ENCODE assay signal across 8 cellular contexts in the genomic region with DNA sequence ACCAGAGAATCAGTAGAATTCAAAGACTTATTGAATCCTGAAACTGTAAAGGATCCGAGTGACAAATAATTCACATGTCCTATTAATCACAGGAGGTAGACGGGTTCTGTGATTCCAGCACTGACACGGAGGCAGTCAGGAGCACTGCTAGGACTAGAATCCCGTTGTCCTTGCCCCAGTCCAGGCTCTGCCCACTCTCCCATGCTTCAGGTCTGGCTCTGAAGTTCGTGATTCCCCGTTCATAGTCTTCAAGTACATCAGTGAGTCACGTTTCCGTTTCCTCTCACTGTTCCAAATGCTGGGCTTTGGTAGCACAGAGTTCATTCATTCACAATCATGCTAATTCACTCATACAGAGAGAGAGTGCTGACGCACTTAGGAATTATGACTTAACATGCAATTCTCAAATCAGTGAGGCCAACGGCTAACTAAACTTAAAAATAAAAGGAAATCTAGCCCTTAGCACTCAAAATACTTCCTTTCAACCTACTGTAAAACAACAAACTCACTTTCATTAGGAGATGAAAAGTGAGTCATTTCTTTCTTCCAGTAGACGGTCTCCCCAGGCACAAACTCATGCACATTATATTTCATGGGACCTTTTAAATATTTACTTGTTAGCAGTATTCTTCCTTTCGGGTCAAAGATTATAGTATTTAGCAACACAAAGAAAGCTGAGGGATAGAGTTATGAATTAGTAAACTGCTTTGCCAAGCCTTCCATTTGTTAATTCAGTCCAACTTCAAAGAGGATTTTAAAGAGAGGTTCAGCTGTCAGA.
DNase-seq lines count a peak whose midpoint lies in the region; ATAC-seq, FAIRE-seq and TF ChIP-seq lines count a peak whose summit lies in the region.

No MANE protein-coding gene starts in this region.

- peaks cover 42% of the 10 kb centered on the region for H3K4me1 ChIP-seq in keratinocyte (ENCODE audit: control insufficient read depth, extremely low read depth, insufficient read depth, low read length)

- TF ChIP-seq CTCF in AG04450 (IDR thresholded peaks at IDR 0.05; ENCODE audit: low read depth, low read length): no peak
- TF ChIP-seq CTCF in RWPE1 (conservative IDR thresholded peaks at IDR 0.05; ENCODE audit: low read depth): no peak
- TF ChIP-seq CTCF in astrocyte of the cerebellum (IDR thresholded peaks at IDR 0.05; ENCODE audit: low read depth, low read length, missing control alignments): no peak
- no peak for TF ChIP-seq CTCF in keratinocyte (optimal IDR thresholded peaks at IDR 0.05 in 1 of 3, IDR thresholded peaks at IDR 0.05 in 1 of 3, conservative IDR thresholded peaks at IDR 0.05 in 1 of 3; ENCODE audit: extremely low read depth in 1 of 3, insufficient read depth in 2 of 3, low read length in 3 of 3)
- no peak for TF ChIP-seq CTCF in nephron progenitor cell (IDR thresholded peaks at IDR 0.05)

- H3K9me3 Mint-ChIP-seq in nephron progenitor cell: no peaks in the 10 kb centered on the region

- in situ Hi-C loops in astrocyte of the cerebellum (cut with HindIII; ENCODE audit: low sequenced_read_pairs): loop anchor here (5.0 kb wide), 1 partner anchor 174 kb away; no protein-coding TSS in a partner anchor

- H3K27ac ChIP-seq in AG04450 (ENCODE audit: low read depth, low read length): peak overlapping the region; percentile 81
- H3K27ac ChIP-seq in RWPE1: peak overlapping the region; percentile 83
- peak overlapping the region; percentile 94 for H3K27ac ChIP-seq in keratinocyte (ENCODE audit: control insufficient read depth, insufficient read depth, low read length)

- peaks cover 48% of the 10 kb centered on the region for H3K79me2 ChIP-seq in keratinocyte (ENCODE audit: control insufficient read depth, insufficient read depth, low read length)

- H3K36me3 ChIP-seq in keratinocyte (ENCODE audit: control insufficient read depth in 2 of 2, extremely low read depth in 1 of 2, insufficient read depth in 2 of 2, low read length in 2 of 2): no peaks in the 10 kb centered on the region

- no peak overlapping the region for H3K4me3 Mint-ChIP-seq in nephron progenitor cell

- peak; percentile 69 for ATAC-seq in GM19035 (IDR thresholded peaks at IDR 0.05; ENCODE audit: unreplicated experiment)
- ATAC-seq in HG03097 (IDR thresholded peaks at IDR 0.05; ENCODE audit: low FRiP score, unreplicated experiment): peak; percentile 79

- peak; percentile 90 for DNase-seq in AG04450 (ENCODE audit: low read depth, low spot score)
- DNase-seq in RWPE1 (ENCODE audit: low spot score): peak; percentile 84
- peak; percentile 97 for DNase-seq in astrocyte of the cerebellum (ENCODE audit: low read depth)
- DNase-seq in keratinocyte (ENCODE audit: low read depth, low spot score): peak; percentile 76
- DNase-seq in stimulated activated CD4-positive, alpha-beta T cell treated with anti-CD3 and anti-CD28 coated beads, Interleukin-1b, Interleukin-23, amount 100 ng/mL, for 24 hours (ENCODE audit: low read depth in 4 of 4, low spot score in 1 of 4): peak in 3 of 4 experiments; percentile 7 to 21 (median 9)
- DNase-seq in nephron progenitor cell: no peak

- no peaks in the 10 kb centered on the region for H4K20me1 ChIP-seq in keratinocyte (ENCODE audit: control insufficient read depth, extremely low read depth, insufficient read depth, low read length)

- peak; percentile 96 for FAIRE-seq in keratinocyte (lab: Jason Lieb, UNC)

- H3K9me3 ChIP-seq in AG04450 (ENCODE audit: control insufficient read depth, insufficient read depth, low read length) (no peaks in the 10 kb centered on the region), keratinocyte (ENCODE audit: control insufficient read depth, low read depth, low read length) (no peaks in the 10 kb centered on the region)

- H3K4me3 ChIP-seq in AG04450 (ENCODE audit: low read depth, low read length) (peak overlapping the region; percentile 48), astrocyte of the cerebellum (ENCODE audit: low read depth, low read length) (peak overlapping the region; percentile 6), keratinocyte (ENCODE audit: control insufficient read depth in 2 of 3, extremely low read depth in 1 of 3, insufficient read depth in 2 of 3, low read depth in 1 of 3, low read length in 3 of 3) (peak overlapping the region; percentile 27 to 74 (median 57))

- POLR2A ChIA-PET in AG04450 (lab: Yijun Ruan, JAX): no interaction called here
- POLR2A ChIA-PET in RWPE1 (lab: Yijun Ruan, JAX; ENCODE audit: low non-redundant PET): no interaction called here

- H2AFZ ChIP-seq in keratinocyte (ENCODE audit: control insufficient read depth, low read length): peak overlapping the region; percentile 63

- peak overlapping the region; percentile 99 for H3K4me2 ChIP-seq in keratinocyte (ENCODE audit: control insufficient read depth, extremely low read depth, insufficient read depth, low read depth, low read length)

- H3K36me3 Mint-ChIP-seq in nephron progenitor cell (ENCODE audit: low read depth): no peaks in the 10 kb centered on the region

- peak overlapping the region; percentile 81 for H3K9ac ChIP-seq in keratinocyte (ENCODE audit: control insufficient read depth, extremely low read depth, insufficient read depth, low read length)

- no peaks in the 10 kb centered on the region for H3K9me1 ChIP-seq in keratinocyte (ENCODE audit: control insufficient read depth, extremely low read depth, insufficient read depth, low read length)

- H3K4me1 Mint-ChIP-seq in nephron progenitor cell: peaks cover 53% of the 10 kb centered on the region

- CTCF ChIA-PET in AG04450 (lab: Charles Lee) (interaction anchor here (1.1 to 4.8 kb wide), 5 partner anchors 73 to 478 kb away, joined by 4 to 27 read pairs (median 6); a partner anchor contains a TSS), RWPE1 (lab: Yijun Ruan, JAX) (no interaction called here)

- no peaks in the 10 kb centered on the region for H3K27me3 Mint-ChIP-seq in nephron progenitor cell (ENCODE audit: low read depth, poor library complexity)

- H3K27me3 ChIP-seq in AG04450 (ENCODE audit: control insufficient read depth, insufficient read depth, low read length) (no peaks in the 10 kb centered on the region), keratinocyte (ENCODE audit: control insufficient read depth, extremely low read depth, insufficient read depth, low read length) (no peaks in the 10 kb centered on the region)

- H3K27ac Mint-ChIP-seq in nephron progenitor cell: no peak overlapping the region

- dilution Hi-C loops in keratinocyte (cut with MboI; ENCODE audit: extremely low pct_ligation_motif_present, low sequenced_read_pairs): no loop called here

Comparison
In these comparisons a context has a peak if more than half of its experiments do, and no peak if none do; other contexts are left out.
1. H3K4me3 ChIP-seq: peak in every context shown above with its lines; median percentile 57 in keratinocyte; 48 in AG04450; 6 in astrocyte of the cerebellum.